Comparison of ENCODE assay signal across 8 cellular contexts in the genomic region with DNA sequence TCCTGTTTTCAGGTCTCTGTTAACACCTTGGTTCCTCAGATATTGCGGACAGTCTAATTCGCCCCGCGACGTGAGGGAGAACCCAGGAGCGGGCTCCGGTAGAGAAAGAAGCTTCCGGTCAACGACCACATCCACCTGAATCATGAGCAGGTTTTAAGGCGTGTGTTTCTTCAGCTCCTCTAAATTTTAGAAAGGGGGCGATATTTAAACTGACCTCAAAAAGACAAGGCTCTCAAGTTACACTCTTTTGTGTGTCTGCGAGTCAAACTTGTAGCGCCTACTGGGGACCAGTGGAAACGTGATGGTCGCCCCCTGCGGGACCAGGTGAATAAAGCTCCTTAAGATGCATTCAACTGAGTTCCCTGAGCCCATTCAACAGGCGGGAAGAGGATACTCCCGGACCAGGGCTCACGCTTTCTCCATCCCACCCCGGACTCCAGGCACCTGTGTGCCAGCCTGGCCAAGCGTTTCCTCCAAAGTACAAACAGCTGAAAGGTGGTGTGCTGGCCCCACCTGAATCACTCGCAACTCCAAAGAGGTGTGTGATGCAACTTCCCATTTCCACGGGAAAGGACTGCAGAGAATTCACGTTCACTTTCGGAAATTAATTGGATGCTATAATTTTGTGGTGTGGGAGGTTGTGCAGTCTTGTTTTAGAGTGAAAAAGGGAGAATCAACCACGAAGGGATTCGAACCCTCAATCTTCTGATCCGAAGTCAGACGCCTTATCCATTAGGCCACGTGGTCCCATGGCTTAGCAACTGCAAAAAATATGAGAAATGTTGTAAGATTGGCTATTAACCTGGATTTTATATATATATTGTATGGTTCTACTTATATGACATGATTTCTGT. TPM values are rescaled to one million over a fixed set of nuclear protein-coding genes. Genes with fewer than 3 reads are reported as not detected.
A peak's percentile ranks its signal among the peaks of the same experiment; 100 is the strongest.
DNase-seq lines count a peak whose midpoint lies in the region; ATAC-seq and TF ChIP-seq lines count a peak whose summit lies in the region.

No MANE protein-coding gene starts in this region.

- peak overlapping the region; percentile 77 for H3K4me2 ChIP-seq in GM23338

- H3K36me3 Mint-ChIP-seq in GM23338 (ENCODE audit: low read depth) = no peaks in the 10 kb centered on the region

- peak overlapping the region; percentile 92 for H3K27ac Mint-ChIP-seq in GM23338

- peak overlapping the region; percentile 83 for H3K27ac ChIP-seq in GM23338 (ENCODE audit: low read depth)

- TF ChIP-seq CTCF in GM23338 (conservative IDR thresholded peaks at IDR 0.05; ENCODE audit: low read depth in 2 of 2) = peak; percentile 75 to 80
- peak; percentile 64 for TF ChIP-seq CTCF in astrocyte of the cerebellum (IDR thresholded peaks at IDR 0.05; ENCODE audit: low read depth, low read length, missing control alignments)

- H3K4me3 Mint-ChIP-seq in GM23338 = peak overlapping the region; percentile 84

- in situ Hi-C loops in astrocyte of the cerebellum (cut with HindIII; ENCODE audit: low sequenced_read_pairs) = no loop called here

- H3K4me1 Mint-ChIP-seq in GM23338 = peaks cover 18% of the 10 kb centered on the region

- H3K27me3 Mint-ChIP-seq in GM23338 (ENCODE audit: insufficient read depth, low read depth, poor library complexity) = peaks cover 31% of the 10 kb centered on the region

- H2AFZ ChIP-seq in GM23338 = peak overlapping the region; percentile 60; the same call in 1 of the 2 replicates

- H3F3A ChIP-seq in GM23338 (replicated peaks; ENCODE audit: low read depth) = 0 out of 2 replicates have a peak, but pooled peaks cover 5% of the 10 kb centered on the region

- H3K4me1 ChIP-seq in GM23338 (ENCODE audit: insufficient read depth) = 0 out of 2 replicates have a peak, but pooled peaks cover 4% of the 10 kb centered on the region

- H3K79me2 ChIP-seq in GM23338 (replicated peaks; ENCODE audit: insufficient read depth) = no peaks in the 10 kb centered on the region

- H4K20me1 ChIP-seq in GM23338 (replicated peaks; ENCODE audit: insufficient read depth) = no peaks in the 10 kb centered on the region

- peak overlapping the region; percentile 75 for H3K4me3 ChIP-seq in GM23338
- peak overlapping the region; percentile 42 for H3K4me3 ChIP-seq in astrocyte of the cerebellum (ENCODE audit: low read depth, low read length)

- peaks cover 4% of the 10 kb centered on the region; the same call in 1 of the 3 replicates for H3K9me3 Mint-ChIP-seq in GM23338

- ATAC-seq in GM23338 (peak; percentile 90), HG03457 (IDR thresholded peaks at IDR 0.05; ENCODE audit: unreplicated experiment) (no peak)

- peak; percentile 91 for DNase-seq in DMS 273 (lab: John Stamatoyannopoulos, UW; ENCODE audit: unreplicated experiment)
- DNase-seq in GM23338 (ENCODE audit: low spot score) = peak; percentile 98
- DNase-seq in MV-4-11 (lab: John Stamatoyannopoulos, UW) = peak; percentile 80
- DNase-seq in SW480 (ENCODE audit: low spot score) = peak; percentile 80
- peak; percentile 42 for DNase-seq in astrocyte of the cerebellum (ENCODE audit: low read depth)
- DNase-seq in iris pigment epithelial cell (ENCODE audit: low read depth) = peak; percentile 88
- DNase-seq in stimulated activated CD4-positive, alpha-beta T cell treated with anti-CD3 and anti-CD28 coated beads, Interleukin-2, amount 100 ng/mL, for 48 hours = peak; percentile 56 to 57

- H3K36me3 ChIP-seq in GM23338 (ENCODE audit: insufficient read depth) = no peaks in the 10 kb centered on the region

- H3K27me3 ChIP-seq in GM23338 (ENCODE audit: insufficient read depth) = no peaks in the 10 kb centered on the region

- H3K9me2 ChIP-seq in GM23338 (ENCODE audit: insufficient read depth) = no peaks in the 10 kb centered on the region

TF ChIP-seq in GM23338, 12 proteins besides CTCF, POLR2A, EP300 and RAD21:
- no peak for TF ChIP-seq NANOG (IDR thresholded peaks at IDR 0.05; ENCODE audit: borderline replicate concordance)
- TF ChIP-seq ZNF114 (CRISPR knock-in tag; IDR thresholded peaks at IDR 0.05) = no peak
- TF ChIP-seq POLR2AphosphoS5 (IDR thresholded peaks at IDR 0.05; ENCODE audit: low read depth) = 0 out of 2 replicates have a peak, but pooled peaks have one; percentile 34
- no peak for TF ChIP-seq JUNB (IDR thresholded peaks at IDR 0.05; ENCODE audit: unreplicated experiment)
- 0 out of 2 replicates have a peak, but pooled peaks have one; percentile 26 for TF ChIP-seq CREB1 (CRISPR knock-in tag; IDR thresholded peaks at IDR 0.05; ENCODE audit: low read depth)
- no peak for TF ChIP-seq EZH2phosphoT487 (IDR thresholded peaks at IDR 0.05; ENCODE audit: unreplicated experiment)
- TF ChIP-seq, protein P1, sequence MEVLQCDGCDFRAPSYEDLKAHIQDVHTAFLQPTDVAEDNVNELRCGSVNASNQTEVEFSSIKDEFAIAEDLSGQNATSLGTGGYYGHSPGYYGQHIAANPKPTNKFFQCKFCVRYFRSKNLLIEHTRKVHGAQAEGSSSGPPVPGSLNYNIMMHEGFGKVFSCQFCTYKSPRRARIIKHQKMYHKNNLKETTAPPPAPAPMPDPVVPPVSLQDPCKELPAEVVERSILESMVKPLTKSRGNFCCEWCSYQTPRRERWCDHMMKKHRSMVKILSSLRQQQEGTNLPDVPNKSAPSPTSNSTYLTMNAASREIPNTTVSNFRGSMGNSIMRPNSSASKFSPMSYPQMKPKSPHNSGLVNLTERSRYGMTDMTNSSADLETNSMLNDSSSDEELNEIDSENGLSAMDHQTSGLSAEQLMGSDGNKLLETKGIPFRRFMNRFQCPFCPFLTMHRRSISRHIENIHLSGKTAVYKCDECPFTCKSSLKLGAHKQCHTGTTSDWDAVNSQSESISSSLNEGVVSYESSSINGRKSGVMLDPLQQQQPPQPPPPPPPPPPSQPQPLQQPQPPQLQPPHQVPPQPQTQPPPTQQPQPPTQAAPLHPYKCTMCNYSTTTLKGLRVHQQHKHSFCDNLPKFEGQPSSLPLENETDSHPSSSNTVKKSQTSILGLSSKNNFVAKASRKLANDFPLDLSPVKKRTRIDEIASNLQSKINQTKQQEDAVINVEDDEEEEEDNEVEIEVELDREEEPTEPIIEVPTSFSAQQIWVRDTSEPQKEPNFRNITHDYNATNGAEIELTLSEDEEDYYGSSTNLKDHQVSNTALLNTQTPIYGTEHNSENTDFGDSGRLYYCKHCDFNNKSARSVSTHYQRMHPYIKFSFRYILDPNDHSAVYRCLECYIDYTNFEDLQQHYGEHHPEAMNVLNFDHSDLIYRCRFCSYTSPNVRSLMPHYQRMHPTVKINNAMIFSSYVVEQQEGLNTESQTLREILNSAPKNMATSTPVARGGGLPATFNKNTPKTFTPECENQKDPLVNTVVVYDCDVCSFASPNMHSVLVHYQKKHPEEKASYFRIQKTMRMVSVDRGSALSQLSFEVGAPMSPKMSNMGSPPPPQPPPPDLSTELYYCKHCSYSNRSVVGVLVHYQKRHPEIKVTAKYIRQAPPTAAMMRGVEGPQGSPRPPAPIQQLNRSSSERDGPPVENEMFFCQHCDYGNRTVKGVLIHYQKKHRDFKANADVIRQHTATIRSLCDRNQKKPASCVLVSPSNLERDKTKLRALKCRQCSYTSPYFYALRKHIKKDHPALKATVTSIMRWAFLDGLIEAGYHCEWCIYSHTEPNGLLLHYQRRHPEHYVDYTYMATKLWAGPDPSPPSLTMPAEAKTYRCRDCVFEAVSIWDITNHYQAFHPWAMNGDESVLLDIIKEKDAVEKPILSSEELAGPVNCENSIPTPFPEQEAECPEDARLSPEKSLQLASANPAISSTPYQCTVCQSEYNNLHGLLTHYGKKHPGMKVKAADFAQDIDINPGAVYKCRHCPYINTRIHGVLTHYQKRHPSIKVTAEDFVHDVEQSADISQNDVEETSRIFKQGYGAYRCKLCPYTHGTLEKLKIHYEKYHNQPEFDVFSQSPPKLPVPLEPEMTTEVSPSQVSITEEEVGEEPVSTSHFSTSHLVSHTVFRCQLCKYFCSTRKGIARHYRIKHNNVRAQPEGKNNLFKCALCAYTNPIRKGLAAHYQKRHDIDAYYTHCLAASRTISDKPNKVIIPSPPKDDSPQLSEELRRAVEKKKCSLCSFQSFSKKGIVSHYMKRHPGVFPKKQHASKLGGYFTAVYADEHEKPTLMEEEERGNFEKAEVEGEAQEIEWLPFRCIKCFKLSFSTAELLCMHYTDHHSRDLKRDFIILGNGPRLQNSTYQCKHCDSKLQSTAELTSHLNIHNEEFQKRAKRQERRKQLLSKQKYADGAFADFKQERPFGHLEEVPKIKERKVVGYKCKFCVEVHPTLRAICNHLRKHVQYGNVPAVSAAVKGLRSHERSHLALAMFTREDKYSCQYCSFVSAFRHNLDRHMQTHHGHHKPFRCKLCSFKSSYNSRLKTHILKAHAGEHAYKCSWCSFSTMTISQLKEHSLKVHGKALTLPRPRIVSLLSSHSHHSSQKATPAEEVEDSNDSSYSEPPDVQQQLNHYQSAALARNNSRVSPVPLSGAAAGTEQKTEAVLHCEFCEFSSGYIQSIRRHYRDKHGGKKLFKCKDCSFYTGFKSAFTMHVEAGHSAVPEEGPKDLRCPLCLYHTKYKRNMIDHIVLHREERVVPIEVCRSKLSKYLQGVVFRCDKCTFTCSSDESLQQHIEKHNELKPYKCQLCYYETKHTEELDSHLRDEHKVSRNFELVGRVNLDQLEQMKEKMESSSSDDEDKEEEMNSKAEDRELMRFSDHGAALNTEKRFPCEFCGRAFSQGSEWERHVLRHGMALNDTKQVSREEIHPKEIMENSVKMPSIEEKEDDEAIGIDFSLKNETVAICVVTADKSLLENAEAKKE (CRISPR knock-in tag; IDR thresholded peaks at IDR 0.05) = no peak

RNA-seq across cellular contexts. Expression of a gene that starts 17.0 kb away (rescaled TPM):
- not detected in 2 replicates for total RNA-seq in GM23338 (2014; rRNA removed; shearing (Covaris generic))
- polyA plus RNA-seq in GM23338 (2016; fragmentation: Nextera tagmentation; extraction: Ambion mirVana) = 0.14 TPM in 1 of 2 replicates, not detected in the other

RNA-seq across cellular contexts. Expression of a gene that starts 27.1 kb away (rescaled TPM):
- not detected in 2 replicates for total RNA-seq in GM23338 (2014; rRNA removed; shearing (Covaris generic))
- not detected in 2 replicates for polyA plus RNA-seq in GM23338 (2016; fragmentation: Nextera tagmentation; extraction: Ambion mirVana)

Comparison
In these comparisons a context has a peak if more than half of its experiments do, and no peak if none do; other contexts are left out.
1. DNase-seq: peak in every context shown above with its lines; median percentile 98 in GM23338; 91 in DMS 273; 88 in iris pigment epithelial cell; 80 in MV-4-11; 80 in SW480; 56 in stimulated activated CD4-positive, alpha-beta T cell treated with anti-CD3 and anti-CD28 coated beads, Interleukin-2, amount 100 ng/mL, for 48 hours; 42 in astrocyte of the cerebellum.